In genomic region chr11:115258216-115258615, GRCh38 we compare ENCODE assay signal across 15 cellular contexts.
A peak's percentile ranks its signal among the peaks of the same experiment; 100 is the strongest.
DNase-seq lines count a peak whose midpoint lies in the region; ATAC-seq and TF ChIP-seq lines count a peak whose summit lies in the region.
"Had no signal": no experiment of that assay in that cellular context is flagged by ENCODE, and none has a peak within 500 bp of the region (broad histone marks: within the 10 kb centered on the region; RNA-seq: fewer than 3 reads in every experiment).

No MANE protein-coding gene starts in this region.

- no peak overlapping the region for H3K27ac ChIP-seq in CD8-positive, alpha-beta memory T cell (ENCODE audit: low read depth, low read length)
- peak overlapping the region; percentile 97 for H3K27ac ChIP-seq in MM.1S (ENCODE audit: low read length)
- H3K27ac ChIP-seq in tibial nerve, result no peak overlapping the region
- H3K27ac ChIP-seq: SJSA1 had no signal

- no peak for DNase-seq in CD8-positive, alpha-beta memory T cell
- DNase-seq in MM.1S, result no peak
- no peak for DNase-seq in central memory CD8-positive, alpha-beta T cell (ENCODE audit: low spot score in 2 of 2)
- no peak for DNase-seq in nephron progenitor cell
- no peak for DNase-seq in NCI-H187 treated with DMSO at 0.1 percent for 48 hours (lab: John Stamatoyannopoulos, UW)
- DNase-seq in tibial nerve (ENCODE audit: low spot score in 2 of 2), result no peak
- DNase-seq in left colon, result no peak
- DNase-seq: Karpas-422, MV-4-11, NCI-H1436 treated with DMSO at 0.1 percent for 48 hours, NCI-H2029 treated with DMSO at 0.1 percent for 48 hours, Right ventricle myocardium superior had no signal

- H3K4me3 Mint-ChIP-seq in CD8-positive, alpha-beta memory T cell, result no peak overlapping the region
- no peak overlapping the region for H3K4me3 Mint-ChIP-seq in central memory CD8-positive, alpha-beta T cell
- H3K4me3 Mint-ChIP-seq in nephron progenitor cell, result no peak overlapping the region
- H3K4me3 Mint-ChIP-seq: GM23338, H9 had no signal

- peak overlapping the region; percentile 51 for H3K9ac ChIP-seq in MM.1S (ENCODE audit: low read length)

- H3K9me3 Mint-ChIP-seq in CD8-positive, alpha-beta memory T cell, result no peaks in the 10 kb centered on the region
- H3K9me3 Mint-ChIP-seq in central memory CD8-positive, alpha-beta T cell, result peaks cover 5% of the 10 kb centered on the region
- no peaks in the 10 kb centered on the region for H3K9me3 Mint-ChIP-seq in nephron progenitor cell
- H3K9me3 Mint-ChIP-seq: GM23338, H9 had no signal

- no peaks in the 10 kb centered on the region for H3K9me2 ChIP-seq in MM.1S (replicated peaks; ENCODE audit: insufficient read depth, low read length)

- H3K79me2 ChIP-seq in MM.1S (ENCODE audit: low read length), result peaks cover 40% of the 10 kb centered on the region

- no peaks in the 10 kb centered on the region for H4K20me1 ChIP-seq in MM.1S (ENCODE audit: insufficient read depth, low read length)

- H3F3A ChIP-seq in MM.1S (ENCODE audit: insufficient read depth, low read length), result peaks cover 32% of the 10 kb centered on the region

- CTCF ChIA-PET in CD8-positive, alpha-beta memory T cell (lab: Charles Lee), result interaction anchor here (1.2 to 1.3 kb wide), 2 partner anchors 10 to 66 kb away, joined by 3 read pairs; no protein-coding TSS in a partner anchor

- H3K27ac Mint-ChIP-seq in CD8-positive, alpha-beta memory T cell, result peak overlapping the region in 6 of 8 donors; percentile 39 to 90 (median 80)
- peak overlapping the region; percentile 53 for H3K27ac Mint-ChIP-seq in central memory CD8-positive, alpha-beta T cell (ENCODE audit: low read depth)
- peak overlapping the region; percentile 79 for H3K27ac Mint-ChIP-seq in nephron progenitor cell
- H3K27ac Mint-ChIP-seq: GM23338 had no signal

- H3K4me2 ChIP-seq in MM.1S (ENCODE audit: low read depth, low read length), result 0 out of 2 replicates have a peak overlapping the region, but pooled peaks have one; percentile 4
- H3K4me2 ChIP-seq: GM23338 had no signal

- H3K36me3 Mint-ChIP-seq in CD8-positive, alpha-beta memory T cell, result peaks cover 0 to 3% (median 0%) of the 10 kb centered on the region in 3 donors
- H3K36me3 Mint-ChIP-seq in central memory CD8-positive, alpha-beta T cell (ENCODE audit: insufficient read depth), result peaks cover 2% of the 10 kb centered on the region
- peaks cover 24% of the 10 kb centered on the region for H3K36me3 Mint-ChIP-seq in nephron progenitor cell (ENCODE audit: low read depth)

- WGBS in tibial nerve, 2 donors, result 85 to 88% methylated on average over 5 of the region's 5 CpGs

- peaks cover 12% of the 10 kb centered on the region for H3K4me1 ChIP-seq in CD8-positive, alpha-beta memory T cell (ENCODE audit: insufficient read depth, low read length)
- H3K4me1 ChIP-seq in MM.1S (ENCODE audit: low read length) (peaks cover 47% of the 10 kb centered on the region), tibial nerve (peaks cover 0 to 24% (median 0%) of the 10 kb centered on the region in 4 donors)
- H3K4me1 ChIP-seq: SJSA1 had no signal

- ATAC-seq in central memory CD8-positive, alpha-beta T cell (replicated peaks; ENCODE audit: extremely low read depth, poor library complexity, severe bottlenecking), result no peak
- ATAC-seq in left colon, result no peak

- TF ChIP-seq POLR2A in tibial nerve (IDR thresholded peaks at IDR 0.05), result no peak

- no peak overlapping the region for H2AFZ ChIP-seq in MM.1S (ENCODE audit: low read length)
- H2AFZ ChIP-seq: GM23338 had no signal

- no peaks in the 10 kb centered on the region for H3K36me3 ChIP-seq in CD8-positive, alpha-beta memory T cell (ENCODE audit: insufficient read depth, low read length)
- no peaks in the 10 kb centered on the region for H3K36me3 ChIP-seq in MM.1S (replicated peaks; ENCODE audit: insufficient read depth, low read length)
- H3K36me3 ChIP-seq in tibial nerve, result no peaks in the 10 kb centered on the region
- H3K36me3 ChIP-seq: SJSA1 had no signal

- no peak overlapping the region for H3K4me3 ChIP-seq in CD8-positive, alpha-beta memory T cell (ENCODE audit: low read length)
- H3K4me3 ChIP-seq in MM.1S (ENCODE audit: low read length), result no peak overlapping the region
- H3K4me3 ChIP-seq in tibial nerve, result no peak overlapping the region
- H3K4me3 ChIP-seq: GM23338, SJSA1 had no signal

- H3K27me3 ChIP-seq in CD8-positive, alpha-beta memory T cell (ENCODE audit: insufficient read depth, low read length, poor library complexity, severe bottlenecking), result no peaks in the 10 kb centered on the region
- H3K27me3 ChIP-seq in MM.1S (replicated peaks; ENCODE audit: insufficient read depth, low read length), result no peaks in the 10 kb centered on the region
- no peaks in the 10 kb centered on the region for H3K27me3 ChIP-seq in tibial nerve
- H3K27me3 ChIP-seq: SJSA1 had no signal

- POLR2A ChIA-PET in CD8-positive, alpha-beta memory T cell (lab: Charles Lee), result no interaction called here

- no peak for TF ChIP-seq EP300 in tibial nerve (IDR thresholded peaks at IDR 0.05)

- intact Hi-C loops in left colon (cut with DNase I, micrococcal nuclease), result no loop called here

- peaks cover 25 to 42% (median 32%) of the 10 kb centered on the region in 3 donors for H3K4me1 Mint-ChIP-seq in CD8-positive, alpha-beta memory T cell
- H3K4me1 Mint-ChIP-seq in central memory CD8-positive, alpha-beta T cell, result peaks cover 47% of the 10 kb centered on the region
- H3K4me1 Mint-ChIP-seq in nephron progenitor cell, result peaks cover 57% of the 10 kb centered on the region

- H3K9me3 ChIP-seq in CD8-positive, alpha-beta memory T cell (ENCODE audit: low read length), result no peaks in the 10 kb centered on the region
- H3K9me3 ChIP-seq in MM.1S (replicated peaks; ENCODE audit: insufficient read depth, low read length), result no peaks in the 10 kb centered on the region
- no peaks in the 10 kb centered on the region for H3K9me3 ChIP-seq in tibial nerve
- H3K9me3 ChIP-seq: SJSA1 had no signal

- TF ChIP-seq CTCF in MM.1S (IDR thresholded peaks at IDR 0.05; ENCODE audit: low read length) (no peak), nephron progenitor cell (IDR thresholded peaks at IDR 0.05) (no peak), tibial nerve (IDR thresholded peaks at IDR 0.05) (no peak)

- no peaks in the 10 kb centered on the region for H3K27me3 Mint-ChIP-seq in CD8-positive, alpha-beta memory T cell
- H3K27me3 Mint-ChIP-seq in central memory CD8-positive, alpha-beta T cell, result no peaks in the 10 kb centered on the region
- no peaks in the 10 kb centered on the region for H3K27me3 Mint-ChIP-seq in nephron progenitor cell (ENCODE audit: low read depth, poor library complexity)
